22 cellular contexts compared by ENCODE assay signal in the genomic region with DNA sequence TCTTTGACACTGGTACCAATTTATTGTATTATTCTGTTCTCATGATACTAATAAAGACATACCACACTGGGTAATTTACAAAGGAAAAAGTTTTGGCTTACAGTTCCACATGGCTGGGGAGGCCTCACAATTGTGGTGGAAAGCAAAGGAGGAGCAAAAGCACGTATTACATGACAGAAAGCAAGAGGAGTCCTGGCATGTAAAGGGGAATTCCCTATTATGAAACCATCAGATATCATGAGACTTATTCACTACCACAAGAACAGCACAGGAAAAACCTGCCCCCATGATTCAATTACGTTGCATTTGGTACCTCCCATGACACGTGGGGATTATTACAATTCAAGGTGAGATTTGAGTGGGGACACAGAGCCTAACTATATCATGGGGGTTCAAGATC. TPM values are rescaled to one million over a fixed set of nuclear protein-coding genes. Genes with fewer than 3 reads are reported as not detected.
"Had no signal": no experiment of that assay in that cellular context is flagged by ENCODE, and none has a peak within 500 bp of the region (broad histone marks: within the 10 kb centered on the region; RNA-seq: fewer than 3 reads in every experiment).

No MANE protein-coding gene starts in this region.

- H3K36me3 ChIP-seq: ascending aorta, esophagus muscularis mucosa, stomach had no signal

- H3K27me3 ChIP-seq: ascending aorta, esophagus muscularis mucosa, testis had no signal

- H3K9me3 ChIP-seq: ascending aorta, esophagus muscularis mucosa, SK-N-SH, stomach, testis had no signal

- H3K4me1 ChIP-seq: esophagus muscularis mucosa, stomach, testis had no signal

- ATAC-seq: natural killer cell treated with Interleukin-12 subunit alpha and Interleukin-12 subunit beta and Interleukin-15 and Interleukin-18, amount 100 ng/mL, for 72 hours had no signal

- DNase-seq: activated CD4-positive, alpha-beta T cell treated with anti-CD3 and anti-CD28 coated beads, Interleukin-2, amount 50 U/mL, for 48 hours; activated CD4-positive, CD25-positive, alpha-beta regulatory T cell treated with anti-CD3 and anti-CD28 coated beads, Interleukin-2, amount 50 U/mL, for 72 hours; activated effector memory CD4-positive, alpha-beta T cell treated with Interleukin-2 at 50 U/mL for 16 hours; activated T-cell treated with anti-CD3 and anti-CD28 coated beads, Interleukin-2, amount 50 U/mL, for 24 hours; foreskin fibroblast; nucleus accumbens; posterior cingulate gyrus; SK-N-SH; stimulated activated CD4-positive, alpha-beta T cell treated with anti-CD3 and anti-CD28 coated beads, Interleukin-4, amount 100 ng/mL, for 4 hours; stomach; T-helper 1 cell; T1000; testis had no signal

- H3K27ac ChIP-seq: ascending aorta, esophagus muscularis mucosa, skin epidermis, stomach, testis had no signal

- FAIRE-seq: colon had no signal

- H3K4me3 ChIP-seq: ascending aorta, esophagus muscularis mucosa, skin epidermis, stomach, testis had no signal

RNA-seq across cellular contexts. Expression of a gene that starts 43.4 kb away (rescaled TPM):
- total RNA-seq: ascending aorta; cardiac septum; lower leg skin; mesenteric fat pad; natural killer cell treated with Interleukin-12 subunit alpha and Interleukin-12 subunit beta and Interleukin-15 and Interleukin-18, amount 100 ng/mL, for 72 hours; stomach; urinary bladder had no signal
- polyA plus RNA-seq: SK-N-SH, stomach had no signal
